ENCODE assay signal across 9 cellular contexts in genomic region chr14:49897965-49898364, GRCh38. TPM values are rescaled to one million over a fixed set of nuclear protein-coding genes. Genes with fewer than 3 reads are reported as not detected.
A peak's percentile ranks its signal among the peaks of the same experiment; 100 is the strongest.
DNase-seq lines count a peak whose midpoint lies in the region; ATAC-seq, FAIRE-seq and TF ChIP-seq lines count a peak whose summit lies in the region.
"Had no signal": no experiment of that assay in that cellular context is flagged by ENCODE, and none has a peak within 500 bp of the region (broad histone marks: within the 10 kb centered on the region; RNA-seq: fewer than 3 reads in every experiment).

No MANE protein-coding gene starts in this region.

- FAIRE-seq in RCC 7860 (lab: Jason Lieb, UNC): no peak

- H3K9me3 Mint-ChIP-seq in GM23338: no peaks in the 10 kb centered on the region
- H3K9me3 Mint-ChIP-seq in activated naive CD8-positive, alpha-beta T cell (ENCODE audit: low read depth): no peaks in the 10 kb centered on the region

- no peaks in the 10 kb centered on the region for H3F3A ChIP-seq in GM23338 (replicated peaks; ENCODE audit: low read depth)

- H2AFZ ChIP-seq in ACC112 (ENCODE audit: low read length, unreplicated experiment): no peak overlapping the region
- H2AFZ ChIP-seq in GM23338: no peak overlapping the region

- peak overlapping the region; percentile 97 for H3K27ac ChIP-seq in ACC112 (ENCODE audit: low read depth, low read length)
- no peak overlapping the region for H3K27ac ChIP-seq in GM23338 (ENCODE audit: low read depth)
- H3K27ac ChIP-seq in mesendoderm (ENCODE audit: low read depth, low read length): no peak overlapping the region

- H2BK120ac ChIP-seq in mesendoderm (ENCODE audit: low read depth, low read length): no peak overlapping the region

- no peak overlapping the region for H2BK5ac ChIP-seq in mesendoderm (ENCODE audit: low read length)

- no CpG with 5 or more reads among the region's 1 CpG for WGBS in mesendoderm (ENCODE audit: extremely low coverage, insufficient coverage, low lambda C conversion rate)

- H3K4me2 ChIP-seq in GM23338: no peak overlapping the region
- no peak overlapping the region for H3K4me2 ChIP-seq in mesendoderm (ENCODE audit: low read length)

- H2AK5ac ChIP-seq in mesendoderm (ENCODE audit: low read length): no peak overlapping the region

- no peak overlapping the region for H3K4ac ChIP-seq in mesendoderm (ENCODE audit: low read depth, low read length)

- H3K27ac Mint-ChIP-seq in GM23338: peak overlapping the region; percentile 7; the same call in 1 of the 2 replicates
- peak overlapping the region; percentile 99 for H3K27ac Mint-ChIP-seq in activated naive CD8-positive, alpha-beta T cell

- peaks cover 22% of the 10 kb centered on the region for H4K20me1 ChIP-seq in GM23338 (replicated peaks; ENCODE audit: insufficient read depth)

- peaks cover 5% of the 10 kb centered on the region for H3K27me3 Mint-ChIP-seq in GM23338 (ENCODE audit: insufficient read depth, low read depth, poor library complexity)
- no peaks in the 10 kb centered on the region for H3K27me3 Mint-ChIP-seq in activated naive CD8-positive, alpha-beta T cell

- H3K4me1 Mint-ChIP-seq in GM23338: peaks cover 27% of the 10 kb centered on the region
- peaks cover 37% of the 10 kb centered on the region for H3K4me1 Mint-ChIP-seq in activated naive CD8-positive, alpha-beta T cell (ENCODE audit: low read depth)

- no peak overlapping the region for H3K9ac ChIP-seq in mesendoderm (ENCODE audit: low read length)

- H3K4me3 Mint-ChIP-seq in GM23338: no peak overlapping the region
- H3K4me3 Mint-ChIP-seq in activated naive CD8-positive, alpha-beta T cell: peak overlapping the region; percentile 100

- H3K23ac ChIP-seq in mesendoderm (ENCODE audit: low read length): no peak overlapping the region

- no peaks in the 10 kb centered on the region for H3K79me1 ChIP-seq in mesendoderm (ENCODE audit: low read length)

- H3K79me2 ChIP-seq in ACC112 (ENCODE audit: control insufficient read depth, insufficient read depth, low read length, unreplicated experiment): peaks cover 58% of the 10 kb centered on the region
- peaks cover 52% of the 10 kb centered on the region for H3K79me2 ChIP-seq in GM23338 (replicated peaks; ENCODE audit: insufficient read depth)
- H3K79me2 ChIP-seq in mesendoderm (ENCODE audit: control insufficient read depth, insufficient read depth, low read length): peaks cover 31% of the 10 kb centered on the region

- H3K4me3 ChIP-seq in ACC112 (ENCODE audit: low read depth, low read length): peak overlapping the region; percentile 97
- no peak overlapping the region for H3K4me3 ChIP-seq in GM23338
- no peak overlapping the region for H3K4me3 ChIP-seq in mesendoderm (ENCODE audit: low read length)

- no peak for ATAC-seq in GM23338
- no peak for ATAC-seq in GM18502 (IDR thresholded peaks at IDR 0.05; ENCODE audit: poor library complexity, unreplicated experiment)
- ATAC-seq in GM19463 (IDR thresholded peaks at IDR 0.05; ENCODE audit: unreplicated experiment): no peak

- H3K36me3 Mint-ChIP-seq in GM23338 (ENCODE audit: low read depth): peaks cover 32% of the 10 kb centered on the region
- peaks cover 38% of the 10 kb centered on the region for H3K36me3 Mint-ChIP-seq in activated naive CD8-positive, alpha-beta T cell

- peaks cover 31% of the 10 kb centered on the region for H3K36me3 ChIP-seq in ACC112 (ENCODE audit: insufficient read depth, low read length)
- H3K36me3 ChIP-seq in GM23338 (ENCODE audit: insufficient read depth): peaks cover 4% of the 10 kb centered on the region; the same call in 1 of the 2 replicates
- no peaks in the 10 kb centered on the region for H3K36me3 ChIP-seq in mesendoderm (ENCODE audit: control insufficient read depth, insufficient read depth, low read length)

- H3K27me3 ChIP-seq in ACC112 (ENCODE audit: insufficient read depth, low read length) (no peaks in the 10 kb centered on the region), GM23338 (ENCODE audit: insufficient read depth) (no peaks in the 10 kb centered on the region), mesendoderm (ENCODE audit: insufficient read depth, low read length, poor library complexity) (no peaks in the 10 kb centered on the region)

- TF ChIP-seq CTCF in GM23338 (conservative IDR thresholded peaks at IDR 0.05; ENCODE audit: low read depth in 2 of 2): no peak

- H3K4me1 ChIP-seq in ACC112 (ENCODE audit: control insufficient read depth, insufficient read depth, low read length, unreplicated experiment) (peaks cover 19% of the 10 kb centered on the region), GM23338 (ENCODE audit: insufficient read depth) (peaks cover 26% of the 10 kb centered on the region), mesendoderm (ENCODE audit: control insufficient read depth, low read depth, low read length) (no peaks in the 10 kb centered on the region)

- H4K8ac ChIP-seq in mesendoderm (ENCODE audit: low read depth, low read length): no peak overlapping the region

- H4K5ac ChIP-seq in mesendoderm (ENCODE audit: low read length): no peak overlapping the region

- DNase-seq in GM23338 (ENCODE audit: low spot score) (no peak), mesendoderm (peak; percentile 9), RCC 7860 (ENCODE audit: low spot score) (no peak), retina (no peak)
- DNase-seq: activated CD4-positive, alpha-beta T cell treated with anti-CD3 and anti-CD28 coated beads, Interleukin-2, amount 50 U/mL, for 48 hours had no signal

- H2BK15ac ChIP-seq in mesendoderm (replicated peaks; ENCODE audit: low read depth): no peak overlapping the region

- H3K18ac ChIP-seq in mesendoderm (ENCODE audit: low read length): no peak overlapping the region

- H3K56ac ChIP-seq in mesendoderm (ENCODE audit: low read length): no peak overlapping the region

- no peaks in the 10 kb centered on the region for H3K9me2 ChIP-seq in GM23338 (ENCODE audit: insufficient read depth)

TF ChIP-seq in GM23338, 12 proteins besides CTCF, POLR2A, EP300 and RAD21 (continues in another document):
- TF ChIP-seq ETS1 (IDR thresholded peaks at IDR 0.05) (no peak), JUNB (IDR thresholded peaks at IDR 0.05; ENCODE audit: unreplicated experiment) (no peak), STAT1 (IDR thresholded peaks at IDR 0.05; ENCODE audit: unreplicated experiment) (no peak), NANOG (IDR thresholded peaks at IDR 0.05; ENCODE audit: borderline replicate concordance) (no peak), ZNF331 (CRISPR knock-in tag; IDR thresholded peaks at IDR 0.05; ENCODE audit: low read depth) (no peak), ZNF114 (CRISPR knock-in tag; IDR thresholded peaks at IDR 0.05) (no peak), CREB1 (CRISPR knock-in tag; IDR thresholded peaks at IDR 0.05; ENCODE audit: low read depth) (no peak), EZH2 (IDR thresholded peaks at IDR 0.05; ENCODE audit: low read depth, unreplicated experiment) (no peak), EZH2phosphoT487 (IDR thresholded peaks at IDR 0.05; ENCODE audit: unreplicated experiment) (no peak), POLR2AphosphoS5 (IDR thresholded peaks at IDR 0.05; ENCODE audit: low read depth) (no peak)

RNA-seq across cellular contexts. Expression of gene ARF6, which starts 5.1 kb away (rescaled TPM):
- total RNA-seq in GM23338 (2014; rRNA removed; shearing (Covaris generic)): 60.1 and 73.1 TPM in 2 replicates
- polyA plus RNA-seq in GM23338 (2016; fragmentation: Nextera tagmentation; extraction: Ambion mirVana): 42.5 and 47.8 TPM in 2 replicates
- 42.5 TPM for polyA plus RNA-seq in mesendoderm (2013, experiment 1 of 2)
- polyA plus RNA-seq in mesendoderm (2013, experiment 2 of 2): 41.9 TPM

RNA-seq across cellular contexts. Expression of gene NEMF, which starts 45.4 kb away (rescaled TPM):
- total RNA-seq in GM23338 (2014; rRNA removed; shearing (Covaris generic)): 54.7 and 58.4 TPM in 2 replicates
- 73.8 and 88.1 TPM in 2 replicates for polyA plus RNA-seq in GM23338 (2016; fragmentation: Nextera tagmentation; extraction: Ambion mirVana)
- polyA plus RNA-seq in mesendoderm (2013, experiment 1 of 2): 54.8 TPM
- 55.7 TPM for polyA plus RNA-seq in mesendoderm (2013, experiment 2 of 2)
